8 cellular contexts compared by ENCODE assay signal in the genomic region with DNA sequence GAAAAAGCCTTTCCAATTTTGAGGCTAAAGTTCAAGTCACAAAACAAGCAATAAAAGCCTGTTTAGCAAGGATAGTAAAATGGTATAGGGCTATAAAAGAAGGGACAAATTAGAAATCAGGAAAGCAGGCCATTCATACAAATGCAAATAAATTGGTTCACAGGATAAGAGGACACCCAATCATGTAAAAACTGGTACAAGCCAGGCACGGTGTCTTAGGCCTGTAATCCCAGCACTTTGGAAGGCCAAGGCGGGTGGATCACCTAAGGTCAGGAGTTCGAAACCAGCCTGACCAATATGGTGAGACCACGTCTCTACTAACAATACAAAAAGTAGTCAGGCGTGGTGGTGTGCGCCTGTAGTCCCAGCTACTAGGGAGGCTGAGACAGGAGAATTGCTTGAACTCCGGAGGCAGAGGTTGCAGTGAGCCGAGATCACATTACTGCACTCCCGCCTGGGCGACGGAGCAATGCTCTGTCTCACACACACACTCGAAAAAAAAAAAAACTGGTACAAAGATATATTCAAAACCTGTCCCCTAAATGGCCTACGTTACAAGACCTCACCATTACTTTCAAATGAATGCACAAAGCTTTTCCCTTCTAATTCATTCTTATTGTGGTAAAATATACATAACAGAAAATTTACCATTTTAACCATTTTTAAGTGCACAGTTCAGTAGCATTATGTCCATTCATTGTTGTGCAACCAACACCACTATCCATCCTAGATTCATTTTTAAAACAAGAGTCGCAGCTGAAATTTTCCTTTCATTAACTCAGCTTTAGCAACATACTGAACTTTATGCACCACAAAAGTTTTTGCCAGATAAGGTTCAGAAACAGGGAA. TPM values are rescaled to one million over a fixed set of nuclear protein-coding genes. Genes with fewer than 3 reads are reported as not detected.
DNase-seq lines count a peak whose midpoint lies in the region; ATAC-seq and TF ChIP-seq lines count a peak whose summit lies in the region.

No MANE protein-coding gene starts in this region.

- H3K9ac ChIP-seq in colonic mucosa (ENCODE audit: low read depth in 2 of 2, low read length in 2 of 2), result peak overlapping the region; percentile 69 to 97

- no peak for ATAC-seq in naive thymus-derived CD4-positive, alpha-beta T cell
- ATAC-seq in GM21723 (IDR thresholded peaks at IDR 0.05; ENCODE audit: unreplicated experiment), result no peak

- peak overlapping the region; percentile 91 to 99 (median 94) for H3K4me3 Mint-ChIP-seq in naive thymus-derived CD4-positive, alpha-beta T cell

- POLR2A ChIA-PET in naive thymus-derived CD4-positive, alpha-beta T cell (lab: Charles Lee), result interaction anchor here (0.6 to 1.6 kb wide), 5 partner anchors 16 to 255 kb away, joined by 3 to 11 read pairs (median 4); partner anchors contain the start of gene SMAP1

- H3K4me1 ChIP-seq in colonic mucosa, result peaks cover 3% of the 10 kb centered on the region
- peaks cover 0 to 4% of the 10 kb centered on the region in 2 donors for H3K4me1 ChIP-seq in naive thymus-derived CD4-positive, alpha-beta T cell (ENCODE audit: control insufficient read depth in 2 of 2, insufficient read depth in 2 of 2, low read length in 2 of 2)

- peak overlapping the region; percentile 87 for H3K27ac ChIP-seq in colonic mucosa
- H3K27ac ChIP-seq in naive thymus-derived CD4-positive, alpha-beta T cell (ENCODE audit: low read depth, low read length), result peak overlapping the region; percentile 69

- H3K36me3 Mint-ChIP-seq in naive thymus-derived CD4-positive, alpha-beta T cell, result peaks cover 0 to 5% (median 2%) of the 10 kb centered on the region in 5 donors

- H3K27ac Mint-ChIP-seq in naive thymus-derived CD4-positive, alpha-beta T cell, result peak overlapping the region; percentile 74 to 96 (median 92)

- H3K27me3 ChIP-seq in colonic mucosa, result no peaks in the 10 kb centered on the region
- H3K27me3 ChIP-seq in naive thymus-derived CD4-positive, alpha-beta T cell (ENCODE audit: control insufficient read depth in 2 of 2, insufficient read depth in 2 of 2, low read length in 2 of 2), result no peaks in the 10 kb centered on the region

- no peak for TF ChIP-seq CTCF in AG10803 (conservative IDR thresholded peaks at IDR 0.05; ENCODE audit: low read length)
- no peak for TF ChIP-seq CTCF in colonic mucosa (IDR thresholded peaks at IDR 0.05)

- intact Hi-C loops in colonic mucosa (cut with DNase I), result loop anchor here (10.0 kb wide), 1 partner anchor 263 kb away; no protein-coding TSS in a partner anchor
- intact Hi-C loops in naive thymus-derived CD4-positive, alpha-beta T cell (cut with micrococcal nuclease), result loop anchor here (2.0 to 5.0 kb wide), 4 partner anchors 41 to 875 kb away; partner anchors contain the start of genes OGFRL1 (in 2 of the 2) and LMBRD1 (in 1 of the 2)

- DNase-seq in AG10803 (ENCODE audit: low read depth) (no peak), colonic mucosa (peak; percentile 61), COLO829 (ENCODE audit: low spot score) (no peak), hepatic stellate cell (ENCODE audit: low spot score) (no peak)
- DNase-seq in Jurkat, Clone E6-1 (ENCODE audit: low read depth, low spot score), result no peak
- DNase-seq in naive thymus-derived CD4-positive, alpha-beta T cell, result peak in 1 of 9 donors; percentile 8
- DNase-seq in stimulated activated CD4-positive, alpha-beta T cell treated with anti-CD3 and anti-CD28 coated beads, Interleukin-4, amount 100 ng/mL, for 24 hours, result no peak

- H3K4me3 ChIP-seq in AG10803 (ENCODE audit: low read length), result peak overlapping the region; percentile 90
- H3K4me3 ChIP-seq in Jurkat, Clone E6-1 (ENCODE audit: low read length), result peak overlapping the region; percentile 70
- peak overlapping the region; percentile 87 for H3K4me3 ChIP-seq in colonic mucosa
- H3K4me3 ChIP-seq in naive thymus-derived CD4-positive, alpha-beta T cell (ENCODE audit: low read length), result peak overlapping the region; percentile 79

- CTCF ChIA-PET in naive thymus-derived CD4-positive, alpha-beta T cell (lab: Charles Lee), result interaction anchor here (0.6 to 1.1 kb wide), 4 partner anchors 20 to 1253 kb away, joined by 3 to 5 read pairs (median 4); no protein-coding TSS in a partner anchor

- H3K9me3 ChIP-seq in colonic mucosa, result no peaks in the 10 kb centered on the region
- no peaks in the 10 kb centered on the region for H3K9me3 ChIP-seq in naive thymus-derived CD4-positive, alpha-beta T cell (ENCODE audit: control insufficient read depth in 2 of 3, low read length in 3 of 3)

- no peaks in the 10 kb centered on the region for H3K36me3 ChIP-seq in colonic mucosa
- H3K36me3 ChIP-seq in naive thymus-derived CD4-positive, alpha-beta T cell (ENCODE audit: control insufficient read depth in 2 of 3, insufficient read depth in 3 of 3, low read length in 3 of 3), result peaks cover 0 to 4% (median 0%) of the 10 kb centered on the region in 3 experiments

- peaks cover 0 to 28% (median 0%) of the 10 kb centered on the region in 5 donors for H3K27me3 Mint-ChIP-seq in naive thymus-derived CD4-positive, alpha-beta T cell

- peaks cover 0 to 3% (median 0%) of the 10 kb centered on the region in 11 donors for H3K9me3 Mint-ChIP-seq in naive thymus-derived CD4-positive, alpha-beta T cell

- peaks cover 7 to 27% (median 26%) of the 10 kb centered on the region in 7 donors for H3K4me1 Mint-ChIP-seq in naive thymus-derived CD4-positive, alpha-beta T cell

RNA-seq across cellular contexts. Expression of gene FAM135A, which starts 1.1 kb away (rescaled TPM):
- polyA plus RNA-seq in Jurkat, Clone E6-1 (2012; ENCODE audit: insufficient read depth, insufficient read length), result 6.4 TPM
- total RNA-seq in colonic mucosa, result 10 to 100 TPM; 36.4 to 54.8 TPM
- total RNA-seq in naive thymus-derived CD4-positive, alpha-beta T cell, result 10 to 100 TPM in 3 of 5 experiments, 1 to 10 TPM in 2; 6.8 to 15.4 (median 12.3) TPM
- polyA plus RNA-seq in naive thymus-derived CD4-positive, alpha-beta T cell, result 1 to 10 TPM; 2.8 to 3.3 TPM
